ENCODE assay signal across 23 cellular contexts in the genomic region with DNA sequence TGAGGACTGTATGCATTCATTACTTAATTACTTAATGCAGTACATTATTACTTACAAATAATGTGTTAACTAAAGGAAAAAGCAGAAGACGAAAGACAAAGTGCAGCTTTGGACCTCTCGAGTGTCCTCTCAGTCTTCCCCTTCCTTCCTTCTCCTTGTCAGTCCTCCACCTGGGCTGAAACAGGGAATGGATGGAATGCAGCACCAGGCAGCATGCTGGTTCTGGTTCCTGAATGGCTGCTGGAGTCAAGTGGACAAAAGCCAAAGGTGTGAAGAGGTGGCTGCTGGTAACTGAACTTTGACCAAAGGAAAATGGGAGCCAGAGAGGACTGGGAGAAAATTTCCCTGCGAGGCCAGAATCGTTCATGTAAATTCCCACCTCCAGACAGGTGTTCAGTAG.
DNase-seq lines count a peak whose midpoint lies in the region; ATAC-seq, FAIRE-seq and TF ChIP-seq lines count a peak whose summit lies in the region.
"Had no signal": no experiment of that assay in that cellular context is flagged by ENCODE, and none has a peak within 500 bp of the region (broad histone marks: within the 10 kb centered on the region; RNA-seq: fewer than 3 reads in every experiment).

No MANE protein-coding gene starts in this region.

- no peaks in the 10 kb centered on the region for H3K27me3 ChIP-seq in GM23338 (ENCODE audit: insufficient read depth)
- no peaks in the 10 kb centered on the region; a peak in 2 of 7 replicates for H3K27me3 ChIP-seq in H1 (replicated peaks in 1 of 4; ENCODE audit: control insufficient read depth in 3 of 4, extremely low read depth in 1 of 4, insufficient read depth in 3 of 4, low read length in 3 of 4)
- H3K27me3 ChIP-seq in esophagus muscularis mucosa: no peaks in the 10 kb centered on the region
- no peaks in the 10 kb centered on the region for H3K27me3 ChIP-seq in mesendoderm (ENCODE audit: insufficient read depth, low read length, poor library complexity)
- H3K27me3 ChIP-seq: BLaER1 treated with 17β-estradiol and CSF1 and Interleukin-3, amounts not matched to agents 10 nM and 100 nM had no signal

- no peak overlapping the region for H2BK120ac ChIP-seq in H1 (replicated peaks; ENCODE audit: low read depth, low read length)
- no peak overlapping the region for H2BK120ac ChIP-seq in mesendoderm (ENCODE audit: low read depth, low read length)

- no peak overlapping the region for H3K4me2 ChIP-seq in GM23338
- no peak overlapping the region for H3K4me2 ChIP-seq in H1 (ENCODE audit: insufficient read depth in 1 of 2, low read depth in 2 of 2, low read length in 2 of 2)
- H3K4me2 ChIP-seq in mesendoderm (ENCODE audit: low read length): no peak overlapping the region
- H3K4me2 ChIP-seq: A549; BLaER1 treated with 17β-estradiol and CSF1 and Interleukin-3, amounts not matched to agents 10 nM and 100 nM had no signal

- H3K36me3 ChIP-seq in GM23338 (ENCODE audit: insufficient read depth) (no peaks in the 10 kb centered on the region), H1 (ENCODE audit: control insufficient read depth in 2 of 4, insufficient read depth in 4 of 4, low read length in 3 of 4) (no peaks in the 10 kb centered on the region), esophagus muscularis mucosa (no peaks in the 10 kb centered on the region), mesendoderm (ENCODE audit: control insufficient read depth, insufficient read depth, low read length) (no peaks in the 10 kb centered on the region)
- H3K36me3 ChIP-seq: BLaER1 treated with 17β-estradiol and CSF1 and Interleukin-3, amounts not matched to agents 10 nM and 100 nM had no signal

- H3K23me2 ChIP-seq in H1 (ENCODE audit: low read depth, low read length): no peaks in the 10 kb centered on the region

- H2AK5ac ChIP-seq in H1 (ENCODE audit: low read depth, low read length): no peak overlapping the region
- H2AK5ac ChIP-seq in mesendoderm (ENCODE audit: low read length): no peak overlapping the region

- H3K79me2 ChIP-seq in GM23338 (replicated peaks; ENCODE audit: insufficient read depth) (no peaks in the 10 kb centered on the region), H1 (ENCODE audit: control insufficient read depth in 1 of 2, insufficient read depth in 2 of 2, low read length in 2 of 2) (no peaks in the 10 kb centered on the region), mesendoderm (ENCODE audit: control insufficient read depth, insufficient read depth, low read length) (no peaks in the 10 kb centered on the region)

- H4K20me1 ChIP-seq in GM23338 (replicated peaks; ENCODE audit: insufficient read depth) (no peaks in the 10 kb centered on the region), H1 (replicated peaks in 1 of 2; ENCODE audit: control insufficient read depth in 1 of 2, insufficient read depth in 2 of 2, low read length in 2 of 2) (no peaks in the 10 kb centered on the region)
- H4K20me1 ChIP-seq: BLaER1 treated with 17β-estradiol and CSF1 and Interleukin-3, amounts not matched to agents 10 nM and 100 nM had no signal

- TF ChIP-seq EP300 in H1 (IDR thresholded peaks at IDR 0.05; ENCODE audit: borderline replicate concordance in 1 of 2, low read depth in 2 of 2, low read length in 2 of 2) (no peak), esophagus muscularis mucosa (IDR thresholded peaks at IDR 0.05) (no peak)

- 80% methylated on average over 4 of the region's 4 CpGs; no CpG with 5 or more reads in 1 of the 2 experiments for WGBS in H1 (ENCODE audit: extremely low coverage in 1 of 2, insufficient coverage in 1 of 2, insufficient read length in 1 of 2, insufficient replicate concordance in 2 of 2, low coverage in 1 of 2, low lambda C conversion rate in 2 of 2, missing lambda C conversion rate in 1 of 2), 2 experiments
- WGBS in esophagus muscularis mucosa: 86% methylated on average over 4 of the region's 4 CpGs
- WGBS in mesendoderm (ENCODE audit: extremely low coverage, insufficient coverage, low lambda C conversion rate): no CpG with 5 or more reads among the region's 4 CpGs

- no peak overlapping the region for H3K4ac ChIP-seq in H1 (replicated peaks; ENCODE audit: insufficient read length, low read depth, low read length)
- no peak overlapping the region for H3K4ac ChIP-seq in mesendoderm (ENCODE audit: low read depth, low read length)

- no peaks in the 10 kb centered on the region for H3K36me3 Mint-ChIP-seq in GM23338 (ENCODE audit: low read depth)
- no peaks in the 10 kb centered on the region for H3K36me3 Mint-ChIP-seq in HFFc6 (ENCODE audit: low read depth)
- H3K36me3 Mint-ChIP-seq: CD8-positive, alpha-beta T cell had no signal

- H3K9me3 Mint-ChIP-seq in GM23338: no peaks in the 10 kb centered on the region
- H3K9me3 Mint-ChIP-seq in HFFc6: peaks cover 43% of the 10 kb centered on the region
- H3K9me3 Mint-ChIP-seq: CD4-positive, alpha-beta T cell; CD8-positive, alpha-beta T cell had no signal

- H3K4me1 Mint-ChIP-seq in GM23338 (peaks cover 15% of the 10 kb centered on the region), HFFc6 (ENCODE audit: low read depth) (no peaks in the 10 kb centered on the region)
- H3K4me1 Mint-ChIP-seq: B cell had no signal

- H3K27ac Mint-ChIP-seq in GM23338 (no peak overlapping the region), HFFc6 (no peak overlapping the region)
- H3K27ac Mint-ChIP-seq: B cell; CD4-positive, alpha-beta T cell; CD8-positive, alpha-beta T cell had no signal

- peaks cover 14% of the 10 kb centered on the region for H3K4me1 ChIP-seq in GM23338 (ENCODE audit: insufficient read depth)
- peaks cover 3 to 9% (median 8%) of the 10 kb centered on the region in 4 experiments; a peak in 5 of 7 replicates for H3K4me1 ChIP-seq in H1 (replicated peaks in 1 of 4; ENCODE audit: control insufficient read depth in 3 of 4, insufficient read depth in 4 of 4, low read length in 3 of 4)
- peaks cover 0 to 7% (median 0%) of the 10 kb centered on the region in 4 donors for H3K4me1 ChIP-seq in esophagus muscularis mucosa
- H3K4me1 ChIP-seq in mesendoderm (ENCODE audit: control insufficient read depth, low read depth, low read length): peaks cover 4% of the 10 kb centered on the region
- H3K4me1 ChIP-seq: A549; BLaER1 treated with 17β-estradiol and CSF1 and Interleukin-3, amounts not matched to agents 10 nM and 100 nM; Caco-2 had no signal

- H3K79me1 ChIP-seq in H1 (ENCODE audit: low read depth, low read length): no peaks in the 10 kb centered on the region
- H3K79me1 ChIP-seq in mesendoderm (ENCODE audit: low read length): no peaks in the 10 kb centered on the region

- no peak overlapping the region for H4K91ac ChIP-seq in H1 (replicated peaks; ENCODE audit: insufficient read length, low read length)

- POLR2A ChIA-PET in H1 (lab: Charles Lee; ENCODE audit: partially characterized antibody): no interaction called here

- H3K23ac ChIP-seq in H1 (ENCODE audit: insufficient read length) (no peak overlapping the region), mesendoderm (ENCODE audit: low read length) (no peak overlapping the region)

- no peak for FAIRE-seq in H1 (lab: Jason Lieb, UNC)
- FAIRE-seq: A549, D721Med, G401.6, GM12891, GM19239 had no signal

- H2BK12ac ChIP-seq in H1 (ENCODE audit: low read depth, low read length): no peak overlapping the region

- no peak for ATAC-seq in GM23338
- no peak for ATAC-seq in left lobe of liver
- ATAC-seq: A549; CD8-positive, alpha-beta T cell had no signal

- CTCF ChIA-PET in H1 (lab: Charles Lee; ENCODE audit: partially characterized antibody): interaction anchor here (0.8 kb wide), 1 partner anchor 14 kb away, joined by 3 read pairs; no protein-coding TSS in a partner anchor

- H2BK15ac ChIP-seq in H1 (ENCODE audit: low read length) (no peak overlapping the region), mesendoderm (replicated peaks; ENCODE audit: low read depth) (no peak overlapping the region)

- intact Hi-C loops in esophagus muscularis mucosa (cut with DNase I): no loop called here

- H4K5ac ChIP-seq in H1 (ENCODE audit: insufficient read length, low read depth, low read length): no peak overlapping the region
- H4K5ac ChIP-seq in mesendoderm (ENCODE audit: low read length): no peak overlapping the region

- H3K4me3 ChIP-seq in GM23338 (no peak overlapping the region), H1 (ENCODE audit: extremely low read depth in 1 of 4, insufficient read depth in 2 of 4, low read depth in 3 of 4, low read length in 4 of 4) (no peak overlapping the region), esophagus muscularis mucosa (no peak overlapping the region), mesendoderm (ENCODE audit: low read length) (no peak overlapping the region)
- H3K4me3 ChIP-seq: A549; BLaER1 treated with 17β-estradiol and CSF1 and Interleukin-3, amounts not matched to agents 10 nM and 100 nM had no signal

- H3K56ac ChIP-seq in H1 (replicated peaks; ENCODE audit: insufficient read length, low read depth, low read length) (no peak overlapping the region), mesendoderm (ENCODE audit: low read length) (no peak overlapping the region)

- H3K18ac ChIP-seq in H1 (ENCODE audit: extremely low read depth, low read length): no peak overlapping the region
- peak overlapping the region; percentile 53 for H3K18ac ChIP-seq in mesendoderm (ENCODE audit: low read length)

- no peak overlapping the region for H3K4me3 Mint-ChIP-seq in GM23338
- no peak overlapping the region for H3K4me3 Mint-ChIP-seq in HFFc6
- H3K4me3 Mint-ChIP-seq: B cell; CD4-positive, alpha-beta T cell; CD8-positive, alpha-beta T cell had no signal

- H3K9me2 ChIP-seq in GM23338 (ENCODE audit: insufficient read depth): peaks cover 15% of the 10 kb centered on the region; the same call in 1 of the 2 replicates

- H3K9ac ChIP-seq in H1 (replicated peaks in 1 of 4; ENCODE audit: extremely low read depth in 1 of 4, low read depth in 3 of 4, low read length in 3 of 4) (no peak overlapping the region), mesendoderm (ENCODE audit: low read length) (no peak overlapping the region)
- H3K9ac ChIP-seq: BLaER1 treated with 17β-estradiol and CSF1 and Interleukin-3, amounts not matched to agents 10 nM and 100 nM had no signal

- H3K27ac ChIP-seq in GM23338 (ENCODE audit: low read depth) (no peak overlapping the region), H1 (ENCODE audit: low read depth, low read length) (no peak overlapping the region), esophagus muscularis mucosa (replicated peaks in 1 of 4) (no peak overlapping the region), mesendoderm (ENCODE audit: low read depth, low read length) (no peak overlapping the region)
- H3K27ac ChIP-seq: 22Rv1; A549; BLaER1 treated with 17β-estradiol and CSF1 and Interleukin-3, amounts not matched to agents 10 nM and 100 nM; C4-2B had no signal

- no peak overlapping the region for H3K14ac ChIP-seq in H1 (ENCODE audit: insufficient read length)

- H2BK5ac ChIP-seq in H1 (ENCODE audit: low read depth, low read length) (no peak overlapping the region), mesendoderm (ENCODE audit: low read length) (no peak overlapping the region)

- no peak for TF ChIP-seq CTCF in GM23338 (conservative IDR thresholded peaks at IDR 0.05; ENCODE audit: low read depth in 2 of 2)
- no peak for TF ChIP-seq CTCF in H1 (IDR thresholded peaks at IDR 0.05; ENCODE audit: control extremely low read depth in 1 of 3, insufficient read depth in 1 of 3, low read depth in 1 of 3, low read length in 3 of 3)
- no peak for TF ChIP-seq CTCF in esophagus muscularis mucosa (IDR thresholded peaks at IDR 0.05)
- TF ChIP-seq CTCF in HFFc6 (IDR thresholded peaks at IDR 0.05): no peak

- no peaks in the 10 kb centered on the region for H3F3A ChIP-seq in GM23338 (replicated peaks; ENCODE audit: low read depth)

- DNase-seq in GM23338 (ENCODE audit: low spot score): peak; percentile 24
- DNase-seq in H1 (ENCODE audit: low read depth in 1 of 2, low spot score in 2 of 2): no peak
- DNase-seq in esophagus muscularis mucosa (ENCODE audit: extremely low spot score): peak; percentile 83
- DNase-seq in mesendoderm: peak; percentile 72
- no peak for DNase-seq in left lobe of liver (ENCODE audit: low spot score)
- no peak for DNase-seq in T-helper 1 cell
- no peak for DNase-seq in HFFc6
- DNase-seq: AML-193; Caco-2; Calu3; CD4-positive, alpha-beta T cell; CD8-positive, alpha-beta T cell; DMS79 treated with DMSO at 0.1 percent for 48 hours; GF-D8 had no signal

- H2BK20ac ChIP-seq in H1 (ENCODE audit: low read length): no peak overlapping the region

- no peak for TF ChIP-seq RAD21 in H1 (IDR thresholded peaks at IDR 0.05 in 1 of 2, conservative IDR thresholded peaks at IDR 0.05 in 1 of 2; ENCODE audit: low read depth in 2 of 2, low read length in 2 of 2)

- H2AFZ ChIP-seq in GM23338 (no peak overlapping the region), H1 (ENCODE audit: low read length) (no peak overlapping the region)

- H4K8ac ChIP-seq in H1 (ENCODE audit: extremely low read depth, insufficient read depth, low read length): peak overlapping the region; percentile 45; the same call in 1 of the 2 replicates
- no peak overlapping the region for H4K8ac ChIP-seq in mesendoderm (ENCODE audit: low read depth, low read length)

- no peak for TF ChIP-seq POLR2A in H1 (IDR thresholded peaks at IDR 0.05; ENCODE audit: control extremely low read depth in 1 of 2, low read depth in 2 of 2, low read length in 2 of 2)
- no peak for TF ChIP-seq POLR2A in esophagus muscularis mucosa (IDR thresholded peaks at IDR 0.05; ENCODE audit: low read depth)

- H3K27me3 Mint-ChIP-seq in GM23338 (ENCODE audit: insufficient read depth, low read depth, poor library complexity): peaks cover 3% of the 10 kb centered on the region
- H3K27me3 Mint-ChIP-seq in HFFc6 (ENCODE audit: insufficient read depth): no peaks in the 10 kb centered on the region; the same call in 1 of the 2 replicates

- no peaks in the 10 kb centered on the region for H3K9me3 ChIP-seq in H1 (ENCODE audit: insufficient read depth in 2 of 2, low read depth in 1 of 2, low read length in 1 of 2)
- no peaks in the 10 kb centered on the region for H3K9me3 ChIP-seq in esophagus muscularis mucosa
- H3K9me3 ChIP-seq: A549; BLaER1 treated with 17β-estradiol and CSF1 and Interleukin-3, amounts not matched to agents 10 nM and 100 nM; Caco-2 had no signal

Comparison
In these comparisons a context has a peak if more than half of its experiments do, and no peak if none do; other contexts are left out.
1. DNase-seq: peak in GM23338 (single experiment), esophagus muscularis mucosa (single experiment) and mesendoderm (single experiment); none in H1 (0 of 2), left lobe of liver (single experiment), T-helper 1 cell (0 of 5) and HFFc6 (single experiment).